Comparison of ENCODE assay signal across 9 cellular contexts in the genomic region with DNA sequence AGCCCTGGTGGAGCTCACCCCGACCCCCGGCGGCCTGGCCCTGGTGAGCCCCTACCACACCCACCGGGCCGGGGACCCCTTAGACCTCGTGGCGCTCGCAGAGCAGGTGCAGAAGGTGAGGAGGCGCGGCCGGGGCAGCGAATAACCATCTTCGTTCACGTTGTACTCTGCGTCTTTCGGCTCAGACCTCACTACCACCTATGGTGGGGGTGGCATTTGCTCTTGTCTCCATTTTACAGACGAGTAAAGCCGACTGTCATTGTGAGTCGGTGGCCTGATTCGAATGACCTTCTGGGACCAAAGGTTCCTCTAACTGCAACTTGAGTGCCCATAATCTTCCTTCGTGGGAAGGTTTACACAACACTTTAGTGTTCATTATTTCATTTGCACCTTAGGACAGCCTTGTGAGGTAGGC. TPM values are rescaled to one million over a fixed set of nuclear protein-coding genes. Genes with fewer than 3 reads are reported as not detected.
DNase-seq lines count a peak whose midpoint lies in the region; ATAC-seq and TF ChIP-seq lines count a peak whose summit lies in the region.
"Had no signal": no experiment of that assay in that cellular context is flagged by ENCODE, and none has a peak within 500 bp of the region (broad histone marks: within the 10 kb centered on the region; RNA-seq: fewer than 3 reads in every experiment).

No MANE protein-coding gene starts in this region.

- H3K27ac ChIP-seq in stomach smooth muscle (ENCODE audit: low read length) = peak overlapping the region; percentile 82

- H3K4me1 Mint-ChIP-seq in activated T-helper 2 cell treated with anti-CD3 and anti-CD28 coated beads, Interferon-gamma antibody, Interleukin-2, Interleukin-4, amounts not matched to agents 10 μg/mL and 5 μg/mL and 100 μg/mL, durations not matched to agents 14 hours and 24 hours and 36 hours (ENCODE audit: low read depth) = peaks cover 20% of the 10 kb centered on the region

- peak overlapping the region; percentile 88 for H3K27ac Mint-ChIP-seq in activated T-helper 2 cell treated with anti-CD3 and anti-CD28 coated beads, Interferon-gamma antibody, Interleukin-2, Interleukin-4, amounts not matched to agents 10 μg/mL and 5 μg/mL and 100 μg/mL, durations not matched to agents 14 hours and 24 hours and 36 hours

- no peak overlapping the region for H3K4me3 Mint-ChIP-seq in activated T-helper 2 cell treated with anti-CD3 and anti-CD28 coated beads, Interferon-gamma antibody, Interleukin-2, Interleukin-4, amounts not matched to agents 10 μg/mL and 5 μg/mL and 100 μg/mL, durations not matched to agents 14 hours and 24 hours and 36 hours (ENCODE audit: low read depth)

- H3K9ac ChIP-seq in stomach smooth muscle (ENCODE audit: low read length in 2 of 2) = peak overlapping the region; percentile 80 to 89

- no peaks in the 10 kb centered on the region for H3K36me3 ChIP-seq in stomach smooth muscle (ENCODE audit: control insufficient read depth in 2 of 2, insufficient read depth in 2 of 2, low read length in 2 of 2)

- no peaks in the 10 kb centered on the region for H3K27me3 Mint-ChIP-seq in activated T-helper 2 cell treated with anti-CD3 and anti-CD28 coated beads, Interferon-gamma antibody, Interleukin-2, Interleukin-4, amounts not matched to agents 10 μg/mL and 5 μg/mL and 100 μg/mL, durations not matched to agents 14 hours and 24 hours and 36 hours (ENCODE audit: low read depth)

- no peaks in the 10 kb centered on the region for H3K27me3 ChIP-seq in stomach smooth muscle (ENCODE audit: control insufficient read depth in 1 of 2, insufficient read depth in 2 of 2, low read length in 2 of 2)

- no peaks in the 10 kb centered on the region for H3K9me3 Mint-ChIP-seq in activated T-helper 2 cell treated with anti-CD3 and anti-CD28 coated beads, Interferon-gamma antibody, Interleukin-2, Interleukin-4, amounts not matched to agents 10 μg/mL and 5 μg/mL and 100 μg/mL, durations not matched to agents 14 hours and 24 hours and 36 hours

- peaks cover 28% of the 10 kb centered on the region for H3K36me3 Mint-ChIP-seq in activated T-helper 2 cell treated with anti-CD3 and anti-CD28 coated beads, Interferon-gamma antibody, Interleukin-2, Interleukin-4, amounts not matched to agents 10 μg/mL and 5 μg/mL and 100 μg/mL, durations not matched to agents 14 hours and 24 hours and 36 hours (ENCODE audit: low read depth)

- peaks cover 18% of the 10 kb centered on the region for H3K4me1 ChIP-seq in stomach smooth muscle (ENCODE audit: control insufficient read depth, insufficient read depth, low read length)

- H3K4me3 ChIP-seq in AG10803 (ENCODE audit: low read length) (peak overlapping the region; percentile 90), iPS-18c (ENCODE audit: insufficient read depth, low read depth, low read length) (peak overlapping the region; percentile 99), stomach smooth muscle (ENCODE audit: low read length in 2 of 2) (peak overlapping the region; percentile 81 to 96)

- H3K9me3 ChIP-seq in iPS-18c (ENCODE audit: control insufficient read depth, insufficient read depth, low read length) (no peaks in the 10 kb centered on the region), stomach smooth muscle (ENCODE audit: control insufficient read depth in 2 of 2, low read length in 2 of 2) (no peaks in the 10 kb centered on the region)

- peak; percentile 2 for ATAC-seq in GM19324 (IDR thresholded peaks at IDR 0.05; ENCODE audit: low FRiP score, unreplicated experiment)
- ATAC-seq in HG03432 (IDR thresholded peaks at IDR 0.05; ENCODE audit: unreplicated experiment) = peak; percentile 18

- DNase-seq in AG10803 (ENCODE audit: low read depth) (no peak), NOMO-1 treated with dmso at 0.1 percent for 144 hours (lab: John Stamatoyannopoulos, UW; ENCODE audit: unreplicated experiment) (no peak), NK-92 (lab: John Stamatoyannopoulos, UW; ENCODE audit: unreplicated experiment) (no peak)
- DNase-seq in activated T-helper 2 cell treated with anti-CD3 and anti-CD28 coated beads, Interferon-gamma antibody, Interleukin-2, Interleukin-4, amounts not matched to agents 10 μg/mL and 5 μg/mL and 100 μg/mL, durations not matched to agents 14 hours and 24 hours and 36 hours (ENCODE audit: low spot score) = no peak

- no peak for TF ChIP-seq CTCF in AG10803 (conservative IDR thresholded peaks at IDR 0.05; ENCODE audit: low read length)

- intact Hi-C loops in activated T-helper 2 cell treated with anti-CD3 and anti-CD28 coated beads, Interferon-gamma antibody, Interleukin-2, Interleukin-4, amounts not matched to agents 10 μg/mL and 5 μg/mL and 100 μg/mL, durations not matched to agents 14 hours and 24 hours and 36 hours (cut with micrococcal nuclease) = loop anchor here (1.0 to 10.0 kb wide), 7 partner anchors 49 to 433 kb away; a partner anchor contains a TSS

RNA-seq across cellular contexts. Expression of a gene that starts 0.5 kb away (rescaled TPM):
- total RNA-seq in activated T-helper 2 cell treated with anti-CD3 and anti-CD28 coated beads, Interferon-gamma antibody, Interleukin-2, Interleukin-4, amounts not matched to agents 10 μg/mL and 5 μg/mL and 100 μg/mL, durations not matched to agents 14 hours and 24 hours and 36 hours = 6.9 and 10.3 TPM in 2 replicates

RNA-seq across cellular contexts. Expression of a gene that starts 0.7 kb away (rescaled TPM):
- total RNA-seq in activated T-helper 2 cell treated with anti-CD3 and anti-CD28 coated beads, Interferon-gamma antibody, Interleukin-2, Interleukin-4, amounts not matched to agents 10 μg/mL and 5 μg/mL and 100 μg/mL, durations not matched to agents 14 hours and 24 hours and 36 hours = 47.9 and 56.7 TPM in 2 replicates

RNA-seq across cellular contexts. Expression of a gene that starts 17.3 kb away (rescaled TPM):
- total RNA-seq in activated T-helper 2 cell treated with anti-CD3 and anti-CD28 coated beads, Interferon-gamma antibody, Interleukin-2, Interleukin-4, amounts not matched to agents 10 μg/mL and 5 μg/mL and 100 μg/mL, durations not matched to agents 14 hours and 24 hours and 36 hours = 0.16 and 0.39 TPM in 2 replicates
- total RNA-seq: HT1080 had no signal

RNA-seq across cellular contexts. Expression of a gene that starts 27.5 kb away (rescaled TPM):
- not detected in 2 replicates for total RNA-seq in activated T-helper 2 cell treated with anti-CD3 and anti-CD28 coated beads, Interferon-gamma antibody, Interleukin-2, Interleukin-4, amounts not matched to agents 10 μg/mL and 5 μg/mL and 100 μg/mL, durations not matched to agents 14 hours and 24 hours and 36 hours
- total RNA-seq: HT1080 had no signal

RNA-seq across cellular contexts. Expression of a gene that starts 49.4 kb away (rescaled TPM):
- 3.1 and 4.8 TPM in 2 replicates for total RNA-seq in activated T-helper 2 cell treated with anti-CD3 and anti-CD28 coated beads, Interferon-gamma antibody, Interleukin-2, Interleukin-4, amounts not matched to agents 10 μg/mL and 5 μg/mL and 100 μg/mL, durations not matched to agents 14 hours and 24 hours and 36 hours
